ENCODE assay signal across 2 cellular contexts in genomic region chr5:143019157-143019556, GRCh38.
A peak's percentile ranks its signal among the peaks of the same experiment; 100 is the strongest.
TF ChIP-seq lines count a peak whose summit lies in the region.

No MANE protein-coding gene starts in this region.

TF ChIP-seq in IMR-90, 13 proteins besides CTCF, POLR2A, EP300 and RAD21:
- TF ChIP-seq CEBPB (IDR thresholded peaks at IDR 0.05; ENCODE audit: low read depth, low read length) (no peak), ELK1 (IDR thresholded peaks at IDR 0.05; ENCODE audit: borderline replicate concordance, low read depth, low read length) (no peak), CHD1 (IDR thresholded peaks at IDR 0.05; ENCODE audit: low read depth, low read length) (no peak), SMC3 (IDR thresholded peaks at IDR 0.05; ENCODE audit: low read depth, low read length) (no peak), FOS (IDR thresholded peaks at IDR 0.05; ENCODE audit: low read depth, low read length) (no peak), BHLHE40 (IDR thresholded peaks at IDR 0.05; ENCODE audit: low read depth, low read length) (no peak), USF2 (IDR thresholded peaks at IDR 0.05; ENCODE audit: low read depth, low read length) (no peak), RCOR1 (IDR thresholded peaks at IDR 0.05; ENCODE audit: insufficient replicate concordance, low read length) (no peak), RFX5 (IDR thresholded peaks at IDR 0.05; ENCODE audit: low read depth, low read length) (no peak), MXI1 (IDR thresholded peaks at IDR 0.05; ENCODE audit: borderline replicate concordance, low read depth, low read length) (no peak), MAZ (IDR thresholded peaks at IDR 0.05; ENCODE audit: borderline replicate concordance, low read depth, low read length) (no peak), NFE2L2 (IDR thresholded peaks at IDR 0.05; ENCODE audit: low read depth, low read length) (no peak), MAFK (IDR thresholded peaks at IDR 0.05; ENCODE audit: low read depth, low read length) (no peak)

TF ChIP-seq in GM12878, 131 proteins besides CTCF, POLR2A, EP300 and RAD21 (continues in another document):
- TF ChIP-seq FOXM1 (IDR thresholded peaks at IDR 0.05; ENCODE audit: low read depth, low read length): peak; percentile 64; the same call in 1 of the 2 replicates
- peak; percentile 43; the same call in 1 of the 2 replicates for TF ChIP-seq CREM (IDR thresholded peaks at IDR 0.05; ENCODE audit: low read depth)
- peak; percentile 89 for TF ChIP-seq RUNX3 (IDR thresholded peaks at IDR 0.05; ENCODE audit: low read length)
- peak; percentile 60 for TF ChIP-seq PBX3 (IDR thresholded peaks at IDR 0.05; ENCODE audit: insufficient replicate concordance, low read depth, low read length)
- TF ChIP-seq ZSCAN29 (IDR thresholded peaks at IDR 0.05): no peak
- 0 out of 2 replicates have a peak, but pooled peaks have one; percentile 3 for TF ChIP-seq SMAD5 (IDR thresholded peaks at IDR 0.05; ENCODE audit: low read depth)
- no peak for TF ChIP-seq REST (IDR thresholded peaks at IDR 0.05; ENCODE audit: low read depth, low read length)
- peak; percentile 82 for TF ChIP-seq NFIC (IDR thresholded peaks at IDR 0.05; ENCODE audit: low read depth, low read length)
- TF ChIP-seq BCL11A (IDR thresholded peaks at IDR 0.05; ENCODE audit: low read depth, low read length): peak; percentile 85
- peak; percentile 45; the same call in 1 of the 2 replicates for TF ChIP-seq ZNF24 (IDR thresholded peaks at IDR 0.05)
- 0 out of 2 replicates have a peak, but pooled peaks have one; percentile 44 for TF ChIP-seq ATF7 (IDR thresholded peaks at IDR 0.05; ENCODE audit: low read depth)
- no peak for TF ChIP-seq GABPA (IDR thresholded peaks at IDR 0.05; ENCODE audit: low read depth)
- TF ChIP-seq CBFB (IDR thresholded peaks at IDR 0.05; ENCODE audit: low read depth): peak; percentile 67; the same call in 1 of the 2 replicates
- peak; percentile 42; the same call in 1 of the 2 replicates for TF ChIP-seq EED (IDR thresholded peaks at IDR 0.05; ENCODE audit: low read depth)
- peak; percentile 39; the same call in 1 of the 2 replicates for TF ChIP-seq PAX5 (IDR thresholded peaks at IDR 0.05; ENCODE audit: borderline replicate concordance, low read depth, low read length)
- no peak for TF ChIP-seq CEBPB (IDR thresholded peaks at IDR 0.05; ENCODE audit: borderline replicate concordance in 1 of 2, low read depth in 2 of 2, low read length in 2 of 2)
- TF ChIP-seq SPI1 (IDR thresholded peaks at IDR 0.05; ENCODE audit: borderline replicate concordance, insufficient read depth, low read depth, low read length): peak; percentile 95
- peak; percentile 53; the same call in 1 of the 2 replicates for TF ChIP-seq CREB1 (IDR thresholded peaks at IDR 0.05; ENCODE audit: low read depth)
- TF ChIP-seq IKZF2 (IDR thresholded peaks at IDR 0.05): peak in 1 of 2 experiments; percentile 17; a peak in 2 of 4 replicates
- TF ChIP-seq ESRRA (IDR thresholded peaks at IDR 0.05; ENCODE audit: low read length): no peak
- no peak for TF ChIP-seq TCF7 (IDR thresholded peaks at IDR 0.05; ENCODE audit: borderline replicate concordance)
- TF ChIP-seq KLF5 (IDR thresholded peaks at IDR 0.05; ENCODE audit: partially characterized antibody): no peak
- no peak for TF ChIP-seq MEF2B (IDR thresholded peaks at IDR 0.05; ENCODE audit: partially characterized antibody, poor library complexity, severe bottlenecking)
- peak; percentile 89 for TF ChIP-seq JUNB (IDR thresholded peaks at IDR 0.05)
- peak; percentile 56; the same call in 1 of the 2 replicates for TF ChIP-seq POLR2AphosphoS5 (IDR thresholded peaks at IDR 0.05; ENCODE audit: low read length)
- no peak for TF ChIP-seq POU2F2 (IDR thresholded peaks at IDR 0.05; ENCODE audit: borderline replicate concordance, low read depth, low read length)
- TF ChIP-seq IRF4 (IDR thresholded peaks at IDR 0.05; ENCODE audit: low read depth, low read length): peak; percentile 75
- peak; percentile 59 for TF ChIP-seq BCL3 (IDR thresholded peaks at IDR 0.05; ENCODE audit: borderline replicate concordance, insufficient read depth, low read depth, low read length, poor library complexity, severe bottlenecking)
- TF ChIP-seq MTA3 (IDR thresholded peaks at IDR 0.05; ENCODE audit: borderline replicate concordance, low read length): no peak; the same call in 1 of the 2 replicates
- TF ChIP-seq ZNF384 (IDR thresholded peaks at IDR 0.05; ENCODE audit: borderline replicate concordance, low read depth, low read length): peak; percentile 64; the same call in 1 of the 2 replicates
- peak; percentile 29 for TF ChIP-seq SMAD1 (IDR thresholded peaks at IDR 0.05; ENCODE audit: low read depth, partially characterized antibody)
- no peak for TF ChIP-seq MYC (IDR thresholded peaks at IDR 0.05; ENCODE audit: insufficient read depth, insufficient read length, insufficient replicate concordance, low read length, severe bottlenecking)
- TF ChIP-seq PKNOX1 (IDR thresholded peaks at IDR 0.05): peak; percentile 94
- peak; percentile 67 for TF ChIP-seq ATF2 (IDR thresholded peaks at IDR 0.05; ENCODE audit: low read length)
- TF ChIP-seq BHLHE40 (IDR thresholded peaks at IDR 0.05; ENCODE audit: borderline replicate concordance in 1 of 2, low read depth in 2 of 2, low read length in 1 of 2): peak in 1 of 2 experiments; percentile 19; a peak in 1 of 4 replicates
- peak; percentile 46; the same call in 1 of the 2 replicates for TF ChIP-seq MTA2 (IDR thresholded peaks at IDR 0.05; ENCODE audit: low read depth)
- peak in 1 of 2 experiments; percentile 87; a peak in 2 of 4 replicates for TF ChIP-seq ETV6 (conservative IDR thresholded peaks at IDR 0.05 in 1 of 2, IDR thresholded peaks at IDR 0.05 in 1 of 2; ENCODE audit: borderline replicate concordance in 1 of 2, low read depth in 1 of 2)
- TF ChIP-seq ZBED1 (IDR thresholded peaks at IDR 0.05; ENCODE audit: borderline replicate concordance): peak; percentile 67; the same call in 1 of the 2 replicates
- TF ChIP-seq ZNF217 (IDR thresholded peaks at IDR 0.05): 0 out of 2 replicates have a peak, but pooled peaks have one; percentile 30
- 0 out of 2 replicates have a peak, but pooled peaks have one; percentile 42 for TF ChIP-seq CBX5 (IDR thresholded peaks at IDR 0.05; ENCODE audit: low read depth)
- peak; percentile 78 for TF ChIP-seq ZNF687 (IDR thresholded peaks at IDR 0.05)
- 0 out of 2 replicates have a peak, but pooled peaks have one; percentile 47 for TF ChIP-seq DPF2 (IDR thresholded peaks at IDR 0.05)
- TF ChIP-seq SKIL (IDR thresholded peaks at IDR 0.05; ENCODE audit: low read depth, poor library complexity, severe bottlenecking): peak; percentile 42
